In genomic region chr13:73168226-73168992, GRCh38 we compare ENCODE assay signal across 1 cellular context.
TF ChIP-seq lines count a peak whose summit lies in the region.

No MANE protein-coding gene starts in this region.

TF ChIP-seq in GM23338, 12 proteins besides CTCF, POLR2A, EP300 and RAD21 (continued from another document):
- TF ChIP-seq ETS1 (IDR thresholded peaks at IDR 0.05): no peak
TF ChIP-seq in GM23338: peak in this region for 0.
